Comparison of ENCODE assay signal across 2 cellular contexts in genomic region chr3:197603317-197603933, GRCh38.
A peak's percentile ranks its signal among the peaks of the same experiment; 100 is the strongest.
TF ChIP-seq lines count a peak whose summit lies in the region.

No MANE protein-coding gene starts in this region.

TF ChIP-seq in HepG2, 621 proteins besides CTCF, POLR2A, EP300 and RAD21:
- TF ChIP-seq ZBTB7B (CRISPR knock-in tag; IDR thresholded peaks at IDR 0.05) (no peak), ZNF138 (CRISPR knock-in tag; IDR thresholded peaks at IDR 0.05; ENCODE audit: low read depth) (no peak), AGO2 (optimal IDR thresholded peaks at IDR 0.05; ENCODE audit: low read depth, low read length) (peak; percentile 91), ZNF710 (CRISPR knock-in tag; IDR thresholded peaks at IDR 0.05; ENCODE audit: borderline replicate concordance) (no peak), NFE2L2 (IDR thresholded peaks at IDR 0.05; ENCODE audit: low read length) (no peak), ZNF737 (CRISPR knock-in tag; IDR thresholded peaks at IDR 0.05; ENCODE audit: borderline replicate concordance) (no peak), MZF1 (CRISPR knock-in tag; IDR thresholded peaks at IDR 0.05; ENCODE audit: borderline replicate concordance) (no peak), PITX1 (CRISPR knock-in tag; IDR thresholded peaks at IDR 0.05) (no peak), RFX5 (IDR thresholded peaks at IDR 0.05; ENCODE audit: low read depth, low read length) (no peak)
TF ChIP-seq in HepG2: peak in this region for 1.

TF ChIP-seq in K562, 482 proteins besides CTCF, POLR2A, EP300 and RAD21:
- TF ChIP-seq POLR2G (IDR thresholded peaks at IDR 0.05; ENCODE audit: low read depth, low read length) (peak; percentile 61), HMGXB4 (CRISPR knock-in tag; IDR thresholded peaks at IDR 0.05) (no peak), ZNF347 (CRISPR knock-in tag; IDR thresholded peaks at IDR 0.05; ENCODE audit: low read depth) (no peak)
- TF ChIP-seq, protein P1, sequence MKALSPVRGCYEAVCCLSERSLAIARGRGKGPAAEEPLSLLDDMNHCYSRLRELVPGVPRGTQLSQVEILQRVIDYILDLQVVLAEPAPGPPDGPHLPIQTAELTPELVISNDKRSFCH (CRISPR knock-in tag; IDR thresholded peaks at IDR 0.05), result no peak
- TF ChIP-seq, protein P1 (tag; IDR thresholded peaks at IDR 0.05), result no peak
